8 cellular contexts compared by ENCODE assay signal in genomic region chr9:132768932-132769894, GRCh38.
A peak's percentile ranks its signal among the peaks of the same experiment; 100 is the strongest.
DNase-seq lines count a peak whose midpoint lies in the region; ATAC-seq, FAIRE-seq and TF ChIP-seq lines count a peak whose summit lies in the region.

No MANE protein-coding gene starts in this region.

- in situ Hi-C loops in GM12878 (cut with MboI), result no loop called here

- TF ChIP-seq CTCF in Calu3 (IDR thresholded peaks at IDR 0.05; ENCODE audit: unreplicated experiment) (peak; percentile 44), GM20000 (IDR thresholded peaks at IDR 0.05; ENCODE audit: extremely low read depth, missing control alignments) (no peak), GM12878 (IDR thresholded peaks at IDR 0.05 in 2 of 3, conservative IDR thresholded peaks at IDR 0.05 in 1 of 3; ENCODE audit: control insufficient read depth in 2 of 3, extremely low read depth in 1 of 3, insufficient read depth in 1 of 3, low read depth in 3 of 3, low read length in 3 of 3) (peak; percentile 38 to 67 (median 41))

- H3K9ac ChIP-seq in GM12878 (ENCODE audit: control insufficient read depth, insufficient read depth, low read length) (peak overlapping the region; percentile 87), iPS-18a (ENCODE audit: low read length) (peak overlapping the region; percentile 70)

- WGBS in GM12878 (ENCODE audit: insufficient coverage, insufficient replicate concordance, low lambda C conversion rate, missing lambda C conversion rate), result 2% methylated on average over 19 of the region's 25 CpGs
- WGBS in small intestine, 3 donors, result 0% methylated on average over 25 of the region's 25 CpGs

- H3K27ac Mint-ChIP-seq in Calu3 (ENCODE audit: unreplicated experiment), result peak overlapping the region; percentile 92

- no peaks in the 10 kb centered on the region for H4K20me1 ChIP-seq in GM12878 (ENCODE audit: control insufficient read depth, insufficient read depth)

- ATAC-seq in GM12878, result peak; percentile 83

- peak overlapping the region; percentile 71 for H3K4me2 ChIP-seq in GM12878 (ENCODE audit: control insufficient read depth, insufficient read depth)

- CTCF ChIA-PET in Calu3 (lab: Charles Lee), result interaction anchor here (0.6 to 1.3 kb wide), 3 partner anchors 17 to 98 kb away, joined by 3 to 7 read pairs (median 3); partner anchors contain the start of gene GTF3C4
- CTCF ChIA-PET in GM12878 (lab: Yijun Ruan, JAX), result interaction anchor here (0.7 to 2.7 kb wide), 18 partner anchors 8 to 689 kb away, joined by 3 to 9 read pairs (median 3); partner anchors contain the start of genes DDX31, GTF3C4 and MED27

- H3K4me1 Mint-ChIP-seq in Calu3 (ENCODE audit: low read depth, unreplicated experiment), result no peaks in the 10 kb centered on the region

- H3K27me3 Mint-ChIP-seq in Calu3 (ENCODE audit: unreplicated experiment), result no peaks in the 10 kb centered on the region

- TF ChIP-seq RAD21 in GM12878 (IDR thresholded peaks at IDR 0.05; ENCODE audit: insufficient read depth, low read depth, low read length), result peak; percentile 40

- TF ChIP-seq POLR2A in GM12878 (IDR thresholded peaks at IDR 0.05; ENCODE audit: low read depth, low read length), result peak; percentile 54; the same call in 1 of the 2 replicates

- peak overlapping the region; percentile 96 for H2AFZ ChIP-seq in GM12878 (ENCODE audit: control insufficient read depth, low read depth, low read length)

- FAIRE-seq in GM12878 (lab: Jason Lieb, UNC) (peak; percentile 44), small intestine (lab: Jason Lieb, UNC) (no peak)

- TF ChIP-seq EP300 in GM12878 (IDR thresholded peaks at IDR 0.05; ENCODE audit: borderline replicate concordance in 1 of 2, control insufficient read depth in 1 of 2, low read depth in 2 of 2, low read length in 2 of 2), result no peak

- intact Hi-C loops in Calu3 (cut with micrococcal nuclease; ENCODE audit: unreplicated experiment) (no loop called here), GM12878 (cut with micrococcal nuclease; ENCODE audit: unreplicated experiment) (no loop called here)

- H3K9me3 Mint-ChIP-seq in Calu3 (ENCODE audit: low read depth, unreplicated experiment), result peaks cover 5% of the 10 kb centered on the region

- peak overlapping the region; percentile 87 for H3K4me3 Mint-ChIP-seq in Calu3 (ENCODE audit: low read depth, unreplicated experiment)

- H3K4me3 ChIP-seq in GM12878, result peak overlapping the region; percentile 82
- peak overlapping the region; percentile 80 for H3K4me3 ChIP-seq in iPS-18a (ENCODE audit: low read length)
- peak overlapping the region; percentile 89 to 96 for H3K4me3 ChIP-seq in small intestine (ENCODE audit: low read depth in 1 of 2, low read length in 2 of 2)

- H3K4me1 ChIP-seq in GM12878 (ENCODE audit: control insufficient read depth, insufficient read depth, low read length) (peaks cover 3% of the 10 kb centered on the region), iPS-18a (ENCODE audit: control insufficient read depth, low read depth, low read length) (peaks cover 3% of the 10 kb centered on the region), small intestine (ENCODE audit: control insufficient read depth in 2 of 2, insufficient read depth in 1 of 2, low read depth in 1 of 2, low read length in 1 of 2) (peaks cover 0 to 3% of the 10 kb centered on the region in 2 donors)

- SMC1A ChIA-PET in GM12878 (lab: Charles Lee; ENCODE audit: uncharacterized antibody, unreplicated experiment), result interaction anchor here (1.0 to 1.5 kb wide), 5 partner anchors 9 to 99 kb away, joined by 3 read pairs; partner anchors contain the start of gene GTF3C4

- no peaks in the 10 kb centered on the region for H3K36me3 ChIP-seq in GM12878 (ENCODE audit: control insufficient read depth in 2 of 2, insufficient read depth in 2 of 2, low read length in 1 of 2)
- no peaks in the 10 kb centered on the region for H3K36me3 ChIP-seq in iPS-18a (ENCODE audit: control insufficient read depth, low read depth, low read length)
- no peaks in the 10 kb centered on the region for H3K36me3 ChIP-seq in small intestine (ENCODE audit: control insufficient read depth in 2 of 2, insufficient read depth in 2 of 2, low read length in 2 of 2)

- peaks cover 26% of the 10 kb centered on the region for H3K36me3 Mint-ChIP-seq in Calu3 (ENCODE audit: insufficient read depth, unreplicated experiment)

- BruUV-seq in Calu3 (replicated peaks; lab: Mats Ljungman, UMichigan), result TSS peak; percentile 91
- TSS peak; percentile 98 for BruUV-seq in GM12878 (replicated peaks; lab: Mats Ljungman, UMichigan)

- H3K27ac ChIP-seq in GM12878 (ENCODE audit: control insufficient read depth, insufficient read depth) (peak overlapping the region; percentile 84), iPS-18a (ENCODE audit: low read length) (no peak overlapping the region), small intestine (ENCODE audit: low read depth in 1 of 2, low read length in 1 of 2) (peak overlapping the region; percentile 38 to 96)

- H3K27me3 ChIP-seq in GM12878 (replicated peaks in 1 of 2; ENCODE audit: control insufficient read depth in 2 of 2, insufficient read depth in 2 of 2, low read length in 1 of 2) (no peaks in the 10 kb centered on the region), iPS-18a (ENCODE audit: control insufficient read depth, insufficient read depth, low read length) (peaks cover 20% of the 10 kb centered on the region), small intestine (ENCODE audit: control insufficient read depth in 2 of 2, insufficient read depth in 2 of 2, low read length in 2 of 2) (no peaks in the 10 kb centered on the region)

- RAD21 ChIA-PET in GM12878 (lab: Charles Lee; ENCODE audit: unreplicated experiment), result interaction anchor here (1.0 to 1.5 kb wide), 4 partner anchors 11 to 30 kb away, joined by 3 to 4 read pairs (median 4); no protein-coding TSS in a partner anchor

- POLR2A ChIA-PET in GM12878 (lab: Charles Lee), result interaction anchor here (0.6 to 1.6 kb wide), 6 partner anchors 11 to 416 kb away, joined by 3 to 6 read pairs (median 4); partner anchors contain the start of genes DDX31 and GTF3C4

- peaks cover 6% of the 10 kb centered on the region; the same call in 2 of the 3 replicates for H3K9me3 ChIP-seq in GM12878 (replicated peaks; ENCODE audit: control insufficient read depth, insufficient read depth, low read length)
- H3K9me3 ChIP-seq in iPS-18a (ENCODE audit: control insufficient read depth, low read depth, low read length), result no peaks in the 10 kb centered on the region
- no peaks in the 10 kb centered on the region for H3K9me3 ChIP-seq in small intestine (ENCODE audit: control insufficient read depth, low read depth)

- H3K79me2 ChIP-seq in GM12878 (ENCODE audit: control insufficient read depth, insufficient read depth, low read length), result no peaks in the 10 kb centered on the region

- DNase-seq in Calu3 (peak; percentile 60), GM20000 (ENCODE audit: low spot score) (peak; percentile 80), M059J (ENCODE audit: low read depth) (peak; percentile 63), T-helper 2 cell (peak; percentile 27 to 85 (median 40)), GM12878 (ENCODE audit: low read depth, low spot score) (peak; percentile 40), small intestine (peak; percentile 71), NCI-H128 (lab: John Stamatoyannopoulos, UW; ENCODE audit: unreplicated experiment) (no peak)

TF ChIP-seq in GM12878, 131 proteins besides CTCF, POLR2A, EP300 and RAD21 (continues in another document):
- TF ChIP-seq CHD4 (IDR thresholded peaks at IDR 0.05) (no peak), SMARCA5 (IDR thresholded peaks at IDR 0.05) (no peak), CBX3 (IDR thresholded peaks at IDR 0.05; ENCODE audit: borderline replicate concordance, low read depth) (no peak), ZBTB33 (IDR thresholded peaks at IDR 0.05) (no peak), BCLAF1 (IDR thresholded peaks at IDR 0.05) (no peak), SMAD5 (IDR thresholded peaks at IDR 0.05; ENCODE audit: low read depth) (0 out of 2 replicates have a peak, but pooled peaks have one; percentile 38), MTA2 (IDR thresholded peaks at IDR 0.05; ENCODE audit: low read depth) (peak; percentile 15; the same call in 1 of the 2 replicates)
